8 cellular contexts compared by ENCODE assay signal in genomic region chr1:100284591-100284990, GRCh38.
"Had no signal": no experiment of that assay in that cellular context is flagged by ENCODE, and none has a peak within 500 bp of the region (broad histone marks: within the 10 kb centered on the region; RNA-seq: fewer than 3 reads in every experiment).

No MANE protein-coding gene starts in this region.

- H3K27ac Mint-ChIP-seq: H9, HFFc6 had no signal

- H3K27ac ChIP-seq: GM23248 had no signal

- H2AFZ ChIP-seq: GM23248 had no signal

- DNase-seq: GM23248, GOT3, H7, H9, HCEC 1CT, HFFc6 had no signal

- H3K4me3 ChIP-seq: GM23248, HAP-1 had no signal

- ATAC-seq: HCT116 had no signal

- H3K9ac ChIP-seq: GM23248 had no signal

- H3K4me3 Mint-ChIP-seq: H9, HFFc6 had no signal

- H3K9me3 Mint-ChIP-seq: H9, HFFc6 had no signal

- H3K4me1 Mint-ChIP-seq: H9 had no signal

- H3K4me1 ChIP-seq: HAP-1 had no signal

- H3K9me3 ChIP-seq: HAP-1 had no signal
